Comparison of ENCODE assay signal across 18 cellular contexts in genomic region chr7:5546626-5547025, GRCh38. TPM values are rescaled to one million over a fixed set of nuclear protein-coding genes. Genes with fewer than 3 reads are reported as not detected.
DNase-seq lines count a peak whose midpoint lies in the region; ATAC-seq and TF ChIP-seq lines count a peak whose summit lies in the region.
"Had no signal": no experiment of that assay in that cellular context is flagged by ENCODE, and none has a peak within 500 bp of the region (broad histone marks: within the 10 kb centered on the region; RNA-seq: fewer than 3 reads in every experiment).

No MANE protein-coding gene starts in this region.

- H3K27ac ChIP-seq in right cardiac atrium (ENCODE audit: low read length) (no peak overlapping the region), right lobe of liver (no peak overlapping the region), gastrocnemius medialis (peak overlapping the region; percentile 21 to 51 (median 35))
- no peak overlapping the region for H3K27ac ChIP-seq in CD4-positive, alpha-beta T cell (ENCODE audit: low read depth, low read length)
- H3K27ac ChIP-seq: SJCRH30 had no signal

- H3K36me3 ChIP-seq in right lobe of liver: no peaks in the 10 kb centered on the region
- H3K36me3 ChIP-seq in gastrocnemius medialis: no peaks in the 10 kb centered on the region
- H3K36me3 ChIP-seq: SJCRH30 had no signal

- H3K27me3 Mint-ChIP-seq in CD4-positive, alpha-beta T cell: no peaks in the 10 kb centered on the region
- H3K27me3 Mint-ChIP-seq: B cell, IgD-negative memory B cell had no signal

- no peak overlapping the region for H3K4me3 ChIP-seq in right cardiac atrium (ENCODE audit: low read length)
- no peak overlapping the region for H3K4me3 ChIP-seq in right lobe of liver
- no peak overlapping the region for H3K4me3 ChIP-seq in gastrocnemius medialis
- H3K4me3 ChIP-seq: SJCRH30 had no signal

- no peak overlapping the region for H3K4me3 Mint-ChIP-seq in CD4-positive, alpha-beta T cell
- H3K4me3 Mint-ChIP-seq: B cell, CD14-positive monocyte, IgD-negative memory B cell had no signal

- H3K27ac Mint-ChIP-seq in CD4-positive, alpha-beta T cell: no peak overlapping the region
- H3K27ac Mint-ChIP-seq: CD14-positive monocyte had no signal

- ATAC-seq in Right ventricle myocardium superior (ENCODE audit: poor library complexity) (peak; percentile 89), right cardiac atrium (no peak), right lobe of liver (peak; percentile 96 to 100 (median 98)), gastrocnemius medialis (peak; percentile 69 to 77), GM18858 (IDR thresholded peaks at IDR 0.05; ENCODE audit: unreplicated experiment) (no peak)
- ATAC-seq in CD4-positive, alpha-beta T cell (ENCODE audit: poor library complexity): no peak

- H3K9me3 ChIP-seq in right cardiac atrium (ENCODE audit: control insufficient read depth, low read length) (no peaks in the 10 kb centered on the region), right lobe of liver (no peaks in the 10 kb centered on the region), gastrocnemius medialis (no peaks in the 10 kb centered on the region)
- H3K9me3 ChIP-seq in CD4-positive, alpha-beta T cell (ENCODE audit: control insufficient read depth, low read length): no peaks in the 10 kb centered on the region
- H3K9me3 ChIP-seq: SJCRH30 had no signal

- H3K4me1 ChIP-seq in right cardiac atrium (ENCODE audit: control insufficient read depth, insufficient read depth, low read length) (no peaks in the 10 kb centered on the region), right lobe of liver (peaks cover 0 to 9% (median 0%) of the 10 kb centered on the region in 4 donors), gastrocnemius medialis (peaks cover 0 to 10% of the 10 kb centered on the region in 2 donors)

- DNase-seq in Right ventricle myocardium superior: peak; percentile 74
- DNase-seq in right cardiac atrium: no peak
- DNase-seq in cerebellar cortex (ENCODE audit: low spot score): peak; percentile 74
- peak; percentile 89 to 95 (median 93) for DNase-seq in right lobe of liver
- DNase-seq in gastrocnemius medialis: peak; percentile 51 to 83
- no peak for DNase-seq in NK-92 treated with Interleukin-12 subunit alpha and Interleukin-12 subunit beta, amount 100 ng/mL, for 24 hours (lab: John Stamatoyannopoulos, UW)
- no peak for DNase-seq in CD4-positive, alpha-beta T cell
- DNase-seq: DMS53, GF-D8, MV-4-11, NCI-H187, NCI-H446, NCI-H526 had no signal

- TF ChIP-seq POLR2A in right lobe of liver (IDR thresholded peaks at IDR 0.05) (no peak), gastrocnemius medialis (IDR thresholded peaks at IDR 0.05) (no peak)

- intact Hi-C loops in Right ventricle myocardium superior (cut with DNase I) (no loop called here), right cardiac atrium (cut with DNase I) (no loop called here), right lobe of liver (cut with DNase I) (no loop called here), gastrocnemius medialis (cut with DNase I; ENCODE audit: low total_unique reads) (no loop called here)
- intact Hi-C loops in CD4-positive, alpha-beta T cell (cut with DNase I, micrococcal nuclease): no loop called here

- H3K36me3 Mint-ChIP-seq in CD4-positive, alpha-beta T cell (ENCODE audit: low read depth): no peaks in the 10 kb centered on the region
- H3K36me3 Mint-ChIP-seq: IgD-negative memory B cell had no signal

- no peaks in the 10 kb centered on the region for H3K9me3 Mint-ChIP-seq in CD4-positive, alpha-beta T cell
- H3K9me3 Mint-ChIP-seq: IgD-negative memory B cell had no signal

- in situ Hi-C loops in gastrocnemius medialis (cut with MboI; ENCODE audit: low sequenced_read_pairs in 4 of 4): no loop called here

- 89% methylated on average over 11 of the region's 11 CpGs for WGBS in right cardiac atrium
- 34% methylated on average over 8 of the region's 11 CpGs for WGBS in right lobe of liver (ENCODE audit: insufficient coverage, low coverage, low lambda C conversion rate, missing lambda C conversion rate)

- peaks cover 6% of the 10 kb centered on the region for H3K4me1 Mint-ChIP-seq in CD4-positive, alpha-beta T cell (ENCODE audit: low read depth)

- TF ChIP-seq CTCF in right lobe of liver (IDR thresholded peaks at IDR 0.05) (no peak), gastrocnemius medialis (IDR thresholded peaks at IDR 0.05 in 4 of 5, conservative IDR thresholded peaks at IDR 0.05 in 1 of 5) (no peak)
- no peak for TF ChIP-seq CTCF in CD4-positive, alpha-beta T cell (IDR thresholded peaks at IDR 0.05)

- POLR2A ChIA-PET in CD4-positive, alpha-beta T cell (lab: Charles Lee): no interaction called here

- CTCF ChIA-PET in CD4-positive, alpha-beta T cell (lab: Charles Lee): no interaction called here

- no peaks in the 10 kb centered on the region for H3K27me3 ChIP-seq in right cardiac atrium (ENCODE audit: control insufficient read depth, insufficient read depth)
- no peaks in the 10 kb centered on the region for H3K27me3 ChIP-seq in right lobe of liver
- H3K27me3 ChIP-seq in gastrocnemius medialis: no peaks in the 10 kb centered on the region
- H3K27me3 ChIP-seq in CD4-positive, alpha-beta T cell (ENCODE audit: control insufficient read depth, insufficient read depth, low read length): no peaks in the 10 kb centered on the region

RNA-seq across cellular contexts. Expression of gene ACTB, which starts 16.2 kb away (rescaled TPM):
- 689 TPM for total RNA-seq in Right ventricle myocardium superior
- total RNA-seq in right cardiac atrium: 1,000 to 10,000 TPM in 1 of 4 donors, 100 to 1,000 TPM in 3; 532 to 1,379 (median 904) TPM
- 1,110 TPM for polyA plus RNA-seq in right cardiac atrium
- total RNA-seq in right lobe of liver: 1,000 to 10,000 TPM; 1,195 to 2,421 (median 1,468) TPM
- total RNA-seq in gastrocnemius medialis: 100 to 1,000 TPM; 174 to 628 (median 303) TPM
- 1,000 to 10,000 TPM; 1,880 to 1,990 TPM for total RNA-seq in CD4-positive, alpha-beta T cell

RNA-seq across cellular contexts. Expression of gene FBXL18, which starts 33.0 kb away (rescaled TPM):
- total RNA-seq in Right ventricle myocardium superior: 4.9 TPM
- total RNA-seq in right cardiac atrium: 1 to 10 TPM; 5.3 to 6.4 (median 6.0) TPM
- 2.7 TPM for polyA plus RNA-seq in right cardiac atrium
- total RNA-seq in right lobe of liver: 1 to 10 TPM; 3.5 to 8.5 (median 4.7) TPM
- 10 to 100 TPM in 2 of 4 donors, 1 to 10 TPM in 2; 6.9 to 11.4 (median 10.6) TPM for total RNA-seq in gastrocnemius medialis
- 1 to 10 TPM; 7.3 TPM for total RNA-seq in CD4-positive, alpha-beta T cell

RNA-seq across cellular contexts. Expression of gene FSCN1, which starts 46.0 kb away (rescaled TPM):
- total RNA-seq in Right ventricle myocardium superior (9.7 TPM), right cardiac atrium (10 to 100 TPM; 13.4 to 21.1 (median 16.9) TPM), right lobe of liver (10 to 100 TPM in 5 of 6 experiments, 1 to 10 TPM in 1; 9.1 to 26.2 (median 11.9) TPM), gastrocnemius medialis (1 to 10 TPM; 1.6 to 4.7 (median 2.9) TPM)
- 9.7 TPM for polyA plus RNA-seq in right cardiac atrium
- 1 to 10 TPM; 6.5 to 7.0 TPM for total RNA-seq in CD4-positive, alpha-beta T cell

Comparison
In these comparisons a context has a peak if more than half of its experiments do, and no peak if none do; other contexts are left out.
1. ATAC-seq: peak in Right ventricle myocardium superior (single experiment), right lobe of liver (4 of 4) and gastrocnemius medialis (2 of 2); none in right cardiac atrium (0 of 2), CD4-positive, alpha-beta T cell (single experiment) and GM18858 (single experiment).
2. DNase-seq: peak in Right ventricle myocardium superior (single experiment), cerebellar cortex (single experiment), right lobe of liver (3 of 3) and gastrocnemius medialis (2 of 2); none in right cardiac atrium (0 of 3), NK-92 treated with Interleukin-12 subunit alpha and Interleukin-12 subunit beta, amount 100 ng/mL, for 24 hours (single experiment) and CD4-positive, alpha-beta T cell (0 of 10).
3. H3K27ac ChIP-seq: peak in gastrocnemius medialis (4 of 4); none in right cardiac atrium (single experiment), right lobe of liver (0 of 3) and CD4-positive, alpha-beta T cell (single experiment).